33 cellular contexts compared by ENCODE assay signal in genomic region chr1:17941396-17941795, GRCh38.
"Had no signal": no experiment of that assay in that cellular context is flagged by ENCODE, and none has a peak within 500 bp of the region (broad histone marks: within the 10 kb centered on the region; RNA-seq: fewer than 3 reads in every experiment).

No MANE protein-coding gene starts in this region.

- H3K36me3 ChIP-seq: MG63 had no signal

- DNase-seq: Karpas-422, Kasumi-1, MG63, MM.1S, MV-4-11, NCI-H1092, NCI-H1092 treated with DMSO at 0.1 percent for 48 hours, NCI-H1105, NCI-H1105 treated with DMSO at 0.1 percent for 48 hours, NCI-H1417, NCI-H1417 treated with DMSO at 0.1 percent for 48 hours, NCI-H1436, NCI-H1436 treated with DMSO at 0.1 percent for 48 hours, NCI-H146, NCI-H1694, NCI-H1694 treated with DMSO at 0.1 percent for 48 hours, NCI-H187, NCI-H187 treated with DMSO at 0.1 percent for 48 hours, NCI-H1930, NCI-H2029, NCI-H2029 treated with DMSO at 0.1 percent for 48 hours, NCI-H2081, NCI-H2081 treated with DMSO at 0.1 percent for 48 hours, NCI-H2107, NCI-H2171, NCI-H2171 treated with DMSO at 0.1 percent for 48 hours, NCI-H2227 treated with DMSO at 0.1 percent for 48 hours, NCI-H226, NCI-H345, NCI-H446, NCI-H446 treated with DMSO at 0.1 percent for 48 hours, NCI-H510A, NCI-H510A treated with DMSO at 0.1 percent for 48 hours had no signal

- H3K27me3 ChIP-seq: MG63 had no signal

- H3K9me3 ChIP-seq: MG63 had no signal

- H3K4me3 ChIP-seq: MG63 had no signal
